In the genomic region with DNA sequence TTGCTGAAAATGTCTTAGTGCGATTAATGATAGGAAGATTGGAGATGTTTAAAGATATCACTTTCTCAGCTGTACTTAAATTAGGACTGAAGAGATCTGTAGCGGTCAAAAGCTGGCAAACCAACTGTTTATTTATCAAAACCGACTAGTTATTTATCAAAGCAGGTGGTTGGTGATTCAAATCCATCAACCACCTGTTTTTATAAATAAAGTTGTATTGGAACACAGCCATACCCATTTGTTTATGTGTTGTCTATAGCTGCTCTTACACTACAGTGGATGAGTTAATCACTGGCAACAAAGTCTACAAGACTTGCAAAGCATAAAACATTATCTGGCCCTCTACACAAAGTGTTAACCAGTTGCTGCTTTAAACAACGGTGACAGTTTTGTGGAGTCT, we compare ENCODE assay signal across 19 cellular contexts.
A peak's percentile ranks its signal among the peaks of the same experiment; 100 is the strongest.
DNase-seq lines count a peak whose midpoint lies in the region; ATAC-seq, FAIRE-seq and TF ChIP-seq lines count a peak whose summit lies in the region.
"Had no signal": no experiment of that assay in that cellular context is flagged by ENCODE, and none has a peak within 500 bp of the region (broad histone marks: within the 10 kb centered on the region; RNA-seq: fewer than 3 reads in every experiment).

No MANE protein-coding gene starts in this region.

- H3K9ac ChIP-seq in HCT116 (ENCODE audit: low read length) (0 out of 2 replicates have a peak overlapping the region, but pooled peaks have one; percentile 15), astrocyte (ENCODE audit: low read length) (no peak overlapping the region), mesenchymal stem cell (ENCODE audit: low read length) (no peak overlapping the region)

- H3K27me3 Mint-ChIP-seq in astrocyte (ENCODE audit: low read depth, unreplicated experiment): no peaks in the 10 kb centered on the region
- H3K27me3 Mint-ChIP-seq: B cell; CD4-positive, CD25-positive, alpha-beta regulatory T cell; IgD-negative memory B cell had no signal

- no peak overlapping the region for H2BK12ac ChIP-seq in mesenchymal stem cell (ENCODE audit: low read length in 2 of 2)

- H3K27ac ChIP-seq in HCT116 (ENCODE audit: low read depth, low read length) (peak overlapping the region; percentile 52; the same call in 1 of the 2 replicates), astrocyte (ENCODE audit: low read depth, low read length) (peak overlapping the region; percentile 64), mesenchymal stem cell (ENCODE audit: low read length, poor library complexity, severe bottlenecking) (peak overlapping the region; percentile 91)

- H3K4me2 ChIP-seq in HCT116 (ENCODE audit: low read length) (peak overlapping the region; percentile 70), astrocyte (ENCODE audit: low read length) (peak overlapping the region; percentile 71), mesenchymal stem cell (ENCODE audit: low read length, poor library complexity, severe bottlenecking) (peak overlapping the region; percentile 7)

- CTCF ChIA-PET in HCT116 (lab: Charles Lee): interaction anchor here (1.6 kb wide), 1 partner anchor 10 kb away, joined by 5 read pairs; no protein-coding TSS in a partner anchor

- no peak overlapping the region for H2BK15ac ChIP-seq in mesenchymal stem cell (ENCODE audit: low read depth, poor library complexity, severe bottlenecking)

- peak overlapping the region in 1 of 2 experiments; percentile 45; a peak in 2 of 4 replicates for H3K4me3 ChIP-seq in HCT116 (replicated peaks in 1 of 2; ENCODE audit: low read depth in 1 of 2, low read length in 2 of 2)
- H3K4me3 ChIP-seq in astrocyte (ENCODE audit: insufficient read depth, low read depth, low read length): no peak overlapping the region
- H3K4me3 ChIP-seq in mesenchymal stem cell (ENCODE audit: insufficient read depth in 1 of 2, low read depth in 1 of 2, low read length in 2 of 2): no peak overlapping the region

- H2AFZ ChIP-seq in HCT116 (ENCODE audit: low read depth, low read length, poor library complexity, severe bottlenecking): peak overlapping the region; percentile 83
- no peak overlapping the region for H2AFZ ChIP-seq in astrocyte (ENCODE audit: low read depth, low read length)
- no peak overlapping the region for H2AFZ ChIP-seq in mesenchymal stem cell (ENCODE audit: low read depth, low read length)

- TF ChIP-seq RAD21 in HCT116 (IDR thresholded peaks at IDR 0.05; ENCODE audit: low read depth): no peak

- H4K91ac ChIP-seq in mesenchymal stem cell (ENCODE audit: low read length): no peak overlapping the region

- 0 out of 2 replicates have a peak, but pooled peaks have one; percentile 5 for ATAC-seq in HCT116
- no peak for ATAC-seq in HG02678 (IDR thresholded peaks at IDR 0.05; ENCODE audit: unreplicated experiment)
- ATAC-seq in GM18505 (IDR thresholded peaks at IDR 0.05; ENCODE audit: unreplicated experiment): no peak
- ATAC-seq: Panc1, Right ventricle myocardium inferior had no signal

- H3K27me3 ChIP-seq in HCT116 (ENCODE audit: insufficient read depth, low read length): no peaks in the 10 kb centered on the region
- no peaks in the 10 kb centered on the region for H3K27me3 ChIP-seq in astrocyte (ENCODE audit: insufficient read depth, low read length)
- no peaks in the 10 kb centered on the region for H3K27me3 ChIP-seq in mesenchymal stem cell (ENCODE audit: control insufficient read depth in 1 of 2, insufficient read depth in 1 of 2, low read length in 2 of 2)

- no peak for FAIRE-seq in astrocyte (lab: Jason Lieb, UNC)

- RAD21 ChIA-PET in HCT116 (lab: Charles Lee; ENCODE audit: low non-redundant PET in 1 of 2, low total read pairs in 2 of 2, uncharacterized antibody in 2 of 2, unreplicated experiment in 2 of 2): no interaction called here

- peak overlapping the region; percentile 79 for H3K27ac Mint-ChIP-seq in astrocyte (ENCODE audit: unreplicated experiment)
- H3K27ac Mint-ChIP-seq: B cell; CD4-positive, CD25-positive, alpha-beta regulatory T cell; IgD-negative memory B cell had no signal

- H3K36me3 Mint-ChIP-seq in astrocyte (ENCODE audit: low read depth, unreplicated experiment): no peaks in the 10 kb centered on the region
- H3K36me3 Mint-ChIP-seq: CD4-positive, CD25-positive, alpha-beta regulatory T cell had no signal

- H3K18ac ChIP-seq in mesenchymal stem cell (ENCODE audit: low read depth in 1 of 2, low read length in 2 of 2): no peak overlapping the region

- TF ChIP-seq POLR2A in HCT116 (IDR thresholded peaks at IDR 0.05; ENCODE audit: borderline replicate concordance, extremely low read depth, insufficient read depth, insufficient read length) (no peak), GM18505 (IDR thresholded peaks at IDR 0.05; ENCODE audit: borderline replicate concordance, extremely low read depth, insufficient read depth, insufficient read length) (no peak)

- peaks cover 19 to 21% of the 10 kb centered on the region in 2 experiments for H3K4me1 ChIP-seq in HCT116 (ENCODE audit: control insufficient read depth in 1 of 2, insufficient read depth in 2 of 2, low read length in 2 of 2)
- H3K4me1 ChIP-seq in astrocyte (ENCODE audit: insufficient read depth, low read length): peaks cover 16% of the 10 kb centered on the region
- H3K4me1 ChIP-seq in mesenchymal stem cell (ENCODE audit: control insufficient read depth, insufficient read depth, low read depth, low read length): peaks cover 2% of the 10 kb centered on the region
- H3K4me1 ChIP-seq: Caco-2 had no signal

- H4K8ac ChIP-seq in mesenchymal stem cell (ENCODE audit: low read length): no peak overlapping the region

- POLR2A ChIA-PET in HCT116 (lab: Charles Lee): no interaction called here

- in situ Hi-C loops in ACHN (cut with HindIII; ENCODE audit: low pct_ligation_motif_present, low pct_unique_long_range_greater_than_20kb, low sequenced_read_pairs): no loop called here

- WGBS in mesenchymal stem cell: 86% methylated on average over 2 of the region's 4 CpGs

- H3K36me3 ChIP-seq in HCT116 (ENCODE audit: control insufficient read depth in 1 of 2, insufficient read depth in 2 of 2, low read length in 2 of 2) (no peaks in the 10 kb centered on the region), astrocyte (ENCODE audit: insufficient read depth, low read length) (no peaks in the 10 kb centered on the region), mesenchymal stem cell (ENCODE audit: control insufficient read depth in 1 of 2, insufficient read depth in 2 of 2, low read depth in 1 of 2, low read length in 2 of 2) (peaks cover 0 to 6% of the 10 kb centered on the region in 2 experiments)

- H3K9me3 Mint-ChIP-seq in astrocyte (ENCODE audit: unreplicated experiment): no peaks in the 10 kb centered on the region

- no peaks in the 10 kb centered on the region for H3K9me2 ChIP-seq in HCT116 (ENCODE audit: insufficient read depth)

- no TSS peak for BruUV-seq in HCT116 (replicated peaks; lab: Mats Ljungman, UMichigan)

- H3K4me3 Mint-ChIP-seq in astrocyte (ENCODE audit: unreplicated experiment): no peak overlapping the region
- H3K4me3 Mint-ChIP-seq: B cell; CD4-positive, CD25-positive, alpha-beta regulatory T cell; IgD-negative memory B cell had no signal

- H3K79me1 ChIP-seq in mesenchymal stem cell (replicated peaks; ENCODE audit: low read length, poor library complexity, severe bottlenecking): peaks cover 20% of the 10 kb centered on the region

- H2AK5ac ChIP-seq in mesenchymal stem cell (ENCODE audit: low read length, severe bottlenecking): peak overlapping the region; percentile 40

- TF ChIP-seq CTCF in HCT116 (IDR thresholded peaks at IDR 0.05 in 2 of 3, conservative IDR thresholded peaks at IDR 0.05 in 1 of 3; ENCODE audit: borderline replicate concordance in 1 of 3, insufficient read depth in 1 of 3, low read depth in 2 of 3, low read length in 2 of 3) (no peak), astrocyte (IDR thresholded peaks at IDR 0.05; ENCODE audit: insufficient read depth, low read depth, low read length) (no peak)

- H3K14ac ChIP-seq in mesenchymal stem cell (ENCODE audit: low read length in 2 of 2): no peak overlapping the region

- H3K9me3 ChIP-seq in HCT116 (ENCODE audit: control insufficient read depth in 1 of 2, insufficient read depth in 1 of 2, low read depth in 1 of 2, low read length in 2 of 2) (no peaks in the 10 kb centered on the region), astrocyte (ENCODE audit: insufficient read depth, low read depth, low read length) (no peaks in the 10 kb centered on the region), mesenchymal stem cell (ENCODE audit: control insufficient read depth, low read length) (no peaks in the 10 kb centered on the region)
- H3K9me3 ChIP-seq: Caco-2 had no signal

- H3K79me2 ChIP-seq in HCT116 (ENCODE audit: insufficient read depth, low read length): no peaks in the 10 kb centered on the region
- no peaks in the 10 kb centered on the region for H3K79me2 ChIP-seq in astrocyte (ENCODE audit: insufficient read depth, low read length)

- peak; percentile 14 for DNase-seq in ACHN
- DNase-seq in HCT116 (ENCODE audit: low read depth, low spot score): no peak
- DNase-seq in astrocyte (ENCODE audit: low read depth): peak; percentile 18
- peak; percentile 28 for DNase-seq in mesenchymal stem cell
- no peak for DNase-seq in NCI-H1436 (lab: John Stamatoyannopoulos, UW)
- DNase-seq in activated naive CD4-positive, alpha-beta T cell (lab: John Stamatoyannopoulos, UW): no peak
- DNase-seq: Caco-2; CD4-positive, CD25-positive, alpha-beta regulatory T cell; Kasumi-1; MV-4-11; NCI-H1417; NCI-H2029 treated with DMSO at 0.1 percent for 48 hours; NCI-H774 had no signal

- H4K20me1 ChIP-seq in HCT116 (ENCODE audit: insufficient read depth) (no peaks in the 10 kb centered on the region), astrocyte (ENCODE audit: insufficient read depth, low read length) (no peaks in the 10 kb centered on the region)

- no peak overlapping the region for H3K4ac ChIP-seq in mesenchymal stem cell (ENCODE audit: low read depth in 1 of 2, low read length in 2 of 2)

- peaks cover 25% of the 10 kb centered on the region for H3K4me1 Mint-ChIP-seq in astrocyte (ENCODE audit: low read depth, unreplicated experiment)
- H3K4me1 Mint-ChIP-seq: CD4-positive, CD25-positive, alpha-beta regulatory T cell had no signal

- H2BK5ac ChIP-seq in mesenchymal stem cell (ENCODE audit: low read depth, low read length, poor library complexity, severe bottlenecking): peak overlapping the region; percentile 33

- intact Hi-C loops in HCT116 (cut with micrococcal nuclease): loop anchor here (5.0 to 10.0 kb wide), 2 partner anchors 406 to 1132 kb away; a partner anchor contains a TSS

- H3K23ac ChIP-seq in mesenchymal stem cell (ENCODE audit: low read length in 2 of 2): no peak overlapping the region

- H2BK120ac ChIP-seq in mesenchymal stem cell (ENCODE audit: low read depth, low read length): no peak overlapping the region

TF ChIP-seq in HCT116, 20 proteins besides CTCF, POLR2A, EP300 and RAD21:
- TF ChIP-seq ZNF274 (IDR thresholded peaks at IDR 0.05; ENCODE audit: low read depth, low read length): no peak
- no peak for TF ChIP-seq ZFX (IDR thresholded peaks at IDR 0.05)
- TF ChIP-seq YY1 (IDR thresholded peaks at IDR 0.05; ENCODE audit: extremely low read depth, insufficient replicate concordance, low read depth, low read length): no peak
- no peak for TF ChIP-seq EZH2 (IDR thresholded peaks at IDR 0.05)
- TF ChIP-seq, protein P1, sequence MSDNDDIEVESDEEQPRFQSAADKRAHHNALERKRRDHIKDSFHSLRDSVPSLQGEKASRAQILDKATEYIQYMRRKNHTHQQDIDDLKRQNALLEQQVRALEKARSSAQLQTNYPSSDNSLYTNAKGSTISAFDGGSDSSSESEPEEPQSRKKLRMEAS (IDR thresholded peaks at IDR 0.05): no peak

Comparison
In these comparisons a context has a peak if more than half of its experiments do, and no peak if none do; other contexts are left out.
1. DNase-seq: peak in ACHN (single experiment), astrocyte (single experiment) and mesenchymal stem cell (single experiment); none in HCT116 (single experiment), NCI-H1436 (single experiment) and activated naive CD4-positive, alpha-beta T cell (0 of 4).
2. H3K4me2 ChIP-seq: peak in every context shown above with its lines; median percentile 71 in astrocyte; 70 in HCT116; 7 in mesenchymal stem cell.
3. Peak in every context shown above with its lines, with median percentiles within 50 percentile points of each other: H3K27ac ChIP-seq.